Comparison of ENCODE assay signal across 29 cellular contexts in the genomic region with DNA sequence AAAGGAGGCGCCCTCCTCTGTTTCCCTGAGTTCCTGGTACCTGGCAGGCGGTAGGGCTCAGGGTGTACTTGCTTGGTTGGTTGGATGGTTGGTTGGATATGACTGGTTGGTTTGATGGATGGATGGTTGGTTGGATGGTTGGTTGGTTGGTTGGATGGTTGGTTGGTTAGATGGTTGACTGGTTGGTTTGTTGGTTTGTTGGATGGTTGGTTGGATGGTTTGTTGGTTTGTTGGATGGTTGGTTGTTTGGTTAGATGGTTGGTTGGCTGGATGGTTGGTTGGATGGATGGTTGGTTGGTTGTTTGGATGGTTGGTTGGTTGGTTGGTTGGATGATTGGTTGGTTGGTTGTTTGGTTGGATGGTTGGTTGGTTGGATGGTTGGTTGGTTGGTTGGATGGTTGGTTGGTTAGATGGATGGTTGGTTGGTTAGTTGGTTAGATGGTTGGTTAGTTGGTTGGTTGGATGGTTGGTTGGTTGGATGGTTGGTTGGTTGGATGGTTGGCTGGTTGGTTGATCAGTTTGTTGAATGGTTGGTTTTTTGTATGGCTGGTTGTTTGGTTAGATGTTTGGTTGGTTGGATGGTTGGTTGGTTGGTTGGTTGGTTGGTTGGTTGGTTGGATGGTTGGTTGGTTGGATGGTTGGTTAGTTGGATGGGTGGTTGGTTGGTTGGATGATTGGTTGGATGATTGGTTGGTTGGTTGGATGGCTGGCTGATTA.
"Had no signal": no experiment of that assay in that cellular context is flagged by ENCODE, and none has a peak within 500 bp of the region (broad histone marks: within the 10 kb centered on the region; RNA-seq: fewer than 3 reads in every experiment).

No MANE protein-coding gene starts in this region.

- H3K9me3 ChIP-seq: ascending aorta, body of pancreas, breast epithelium, SJCRH30 had no signal

- H3K27me3 Mint-ChIP-seq: activated naive CD8-positive, alpha-beta T cell treated with anti-CD3 and anti-CD28 coated beads, Interleukin-2, amount 10 ng/mL, durations not matched to agents 7 days and 5 days had no signal

- H3K9me3 Mint-ChIP-seq: activated naive CD4-positive, alpha-beta T cell treated with anti-CD3 and anti-CD28 coated beads, Interleukin-2, amount 50 U/mL, for 24 hours; activated T-cell treated with anti-CD3 and anti-CD28 coated beads, Interleukin-2, amount 50 U/mL, for 24 hours; activated T-helper 2 cell treated with anti-CD3 and anti-CD28 coated beads, Interferon-gamma antibody, Interleukin-2, Interleukin-4, amounts not matched to agents 10 μg/mL and 5 μg/mL and 100 μg/mL, durations not matched to agents 14 hours and 24 hours and 36 hours had no signal

- DNase-seq: activated CD4-positive, alpha-beta memory T cell treated with anti-CD3 and anti-CD28 coated beads, Interleukin-2, amount 10 ng/mL, durations not matched to agents 7 days and 5 days; activated CD4-positive, alpha-beta T cell treated with anti-CD3 and anti-CD28 coated beads for 1 hour; activated CD4-positive, alpha-beta T cell treated with anti-CD3 and anti-CD28 coated beads for 48 hours; activated CD4-positive, CD25-positive, alpha-beta regulatory T cell; activated CD8-positive, alpha-beta memory T cell treated with anti-CD3 and anti-CD28 coated beads for 24 hours; activated gamma-delta T cell; activated naive CD4-positive, alpha-beta T cell treated with Interleukin-2 at 50 U/mL for 16 hours; activated naive CD8-positive, alpha-beta T cell treated with anti-CD3 and anti-CD28 coated beads, Interleukin-2, amount 10 ng/mL, durations not matched to agents 7 days and 5 days; activated T-cell treated with anti-CD3 and anti-CD28 coated beads, Interleukin-2, amount 50 U/mL, for 24 hours; amygdala; body of pancreas; caudate nucleus; cerebellar nuclear complex; Karpas-422; NCI-H1105; NCI-H1417 treated with DMSO at 0.1 percent for 48 hours; NCI-H187 treated with DMSO at 0.1 percent for 48 hours; NCI-H2081 treated with DMSO at 0.1 percent for 48 hours; NCI-H345; NCI-H524 treated with DMSO at 0.1 percent for 48 hours; SHP77; SJCRH30; T1000; WERI-Rb-1 had no signal

- H3K4me3 Mint-ChIP-seq: activated CD4-positive, alpha-beta memory T cell treated with anti-CD3 and anti-CD28 coated beads, Interleukin-2, amount 10 ng/mL, durations not matched to agents 7 days and 5 days; activated naive CD4-positive, alpha-beta T cell treated with anti-CD3 and anti-CD28 coated beads, Interleukin-2, amount 50 U/mL, for 24 hours; activated naive CD8-positive, alpha-beta T cell treated with anti-CD3 and anti-CD28 coated beads, Interleukin-2, amount 10 ng/mL, durations not matched to agents 7 days and 5 days; activated T-cell treated with anti-CD3 and anti-CD28 coated beads, Interleukin-2, amount 50 U/mL, for 24 hours had no signal

- H3K27ac ChIP-seq: ascending aorta, body of pancreas, breast epithelium, SJCRH30, SK-N-MC, WERI-Rb-1 had no signal

- H3K27ac Mint-ChIP-seq: activated CD4-positive, alpha-beta memory T cell treated with anti-CD3 and anti-CD28 coated beads, Interleukin-2, amount 10 ng/mL, durations not matched to agents 7 days and 5 days; activated naive CD4-positive, alpha-beta T cell treated with anti-CD3 and anti-CD28 coated beads, Interleukin-2, amount 50 U/mL, for 24 hours; activated naive CD8-positive, alpha-beta T cell treated with anti-CD3 and anti-CD28 coated beads, Interleukin-2, amount 10 ng/mL, durations not matched to agents 7 days and 5 days; activated T-cell treated with anti-CD3 and anti-CD28 coated beads, Interleukin-2, amount 50 U/mL, for 24 hours; activated T-helper 2 cell treated with anti-CD3 and anti-CD28 coated beads, Interferon-gamma antibody, Interleukin-2, Interleukin-4, amounts not matched to agents 10 μg/mL and 5 μg/mL and 100 μg/mL, durations not matched to agents 14 hours and 24 hours and 36 hours had no signal

- H3K36me3 ChIP-seq: ascending aorta, breast epithelium, SJCRH30, WERI-Rb-1 had no signal

- H3K4me3 ChIP-seq: ascending aorta, body of pancreas, breast epithelium, SJCRH30, SK-N-MC had no signal

- H3K27me3 ChIP-seq: ascending aorta, body of pancreas had no signal

- H3K36me3 Mint-ChIP-seq: activated naive CD4-positive, alpha-beta T cell treated with anti-CD3 and anti-CD28 coated beads, Interleukin-2, amount 50 U/mL, for 24 hours; activated naive CD8-positive, alpha-beta T cell treated with anti-CD3 and anti-CD28 coated beads, Interleukin-2, amount 10 ng/mL, durations not matched to agents 7 days and 5 days had no signal

- H3K4me1 Mint-ChIP-seq: activated CD4-positive, alpha-beta memory T cell treated with anti-CD3 and anti-CD28 coated beads, Interleukin-2, amount 10 ng/mL, durations not matched to agents 7 days and 5 days; activated naive CD4-positive, alpha-beta T cell treated with anti-CD3 and anti-CD28 coated beads, Interleukin-2, amount 50 U/mL, for 24 hours; activated naive CD8-positive, alpha-beta T cell treated with anti-CD3 and anti-CD28 coated beads, Interleukin-2, amount 10 ng/mL, durations not matched to agents 7 days and 5 days had no signal
